1 cellular context compared by ENCODE assay signal in genomic region chr16:19094542-19095365, GRCh38.
TF ChIP-seq lines count a peak whose summit lies in the region.

No MANE protein-coding gene starts in this region.

TF ChIP-seq in HepG2, 621 proteins besides CTCF, POLR2A, EP300 and RAD21 (continued from another document and continues in another):
- TF ChIP-seq, protein P1, sequence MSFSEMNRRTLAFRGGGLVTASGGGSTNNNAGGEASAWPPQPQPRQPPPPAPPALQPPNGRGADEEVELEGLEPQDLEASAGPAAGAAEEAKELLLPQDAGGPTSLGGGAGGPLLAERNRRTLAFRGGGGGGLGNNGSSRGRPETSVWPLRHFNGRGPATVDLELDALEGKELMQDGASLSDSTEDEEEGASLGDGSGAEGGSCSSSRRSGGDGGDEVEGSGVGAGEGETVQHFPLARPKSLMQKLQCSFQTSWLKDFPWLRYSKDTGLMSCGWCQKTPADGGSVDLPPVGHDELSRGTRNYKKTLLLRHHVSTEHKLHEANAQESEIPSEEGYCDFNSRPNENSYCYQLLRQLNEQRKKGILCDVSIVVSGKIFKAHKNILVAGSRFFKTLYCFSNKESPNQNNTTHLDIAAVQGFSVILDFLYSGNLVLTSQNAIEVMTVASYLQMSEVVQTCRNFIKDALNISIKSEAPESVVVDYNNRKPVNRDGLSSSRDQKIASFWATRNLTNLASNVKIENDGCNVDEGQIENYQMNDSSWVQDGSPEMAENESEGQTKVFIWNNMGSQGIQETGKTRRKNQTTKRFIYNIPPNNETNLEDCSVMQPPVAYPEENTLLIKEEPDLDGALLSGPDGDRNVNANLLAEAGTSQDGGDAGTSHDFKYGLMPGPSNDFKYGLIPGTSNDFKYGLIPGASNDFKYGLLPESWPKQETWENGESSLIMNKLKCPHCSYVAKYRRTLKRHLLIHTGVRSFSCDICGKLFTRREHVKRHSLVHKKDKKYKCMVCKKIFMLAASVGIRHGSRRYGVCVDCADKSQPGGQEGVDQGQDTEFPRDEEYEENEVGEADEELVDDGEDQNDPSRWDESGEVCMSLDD (CRISPR knock-in tag; IDR thresholded peaks at IDR 0.05; ENCODE audit: borderline replicate concordance), result no peak
- TF ChIP-seq ZNF329 (CRISPR knock-in tag; IDR thresholded peaks at IDR 0.05; ENCODE audit: low read depth) (no peak), ZMYM2 (CRISPR knock-in tag; IDR thresholded peaks at IDR 0.05) (no peak), PATZ1 (CRISPR knock-in tag; IDR thresholded peaks at IDR 0.05) (no peak), ZNF552 (CRISPR knock-in tag; IDR thresholded peaks at IDR 0.05; ENCODE audit: borderline replicate concordance) (no peak), HES4 (CRISPR knock-in tag; IDR thresholded peaks at IDR 0.05; ENCODE audit: borderline replicate concordance) (no peak), SP140L (CRISPR knock-in tag; IDR thresholded peaks at IDR 0.05; ENCODE audit: borderline replicate concordance) (no peak), ZNF333 (CRISPR knock-in tag; IDR thresholded peaks at IDR 0.05; ENCODE audit: borderline replicate concordance) (no peak), ZNF547 (CRISPR knock-in tag; IDR thresholded peaks at IDR 0.05) (no peak), ZNF816 (CRISPR knock-in tag; IDR thresholded peaks at IDR 0.05; ENCODE audit: borderline replicate concordance) (no peak), SNRNP70 (IDR thresholded peaks at IDR 0.05; ENCODE audit: low read depth, low read length) (no peak), ARNTL (CRISPR knock-in tag; IDR thresholded peaks at IDR 0.05) (0 out of 2 replicates have a peak, but pooled peaks have one; percentile 38), ZNF101 (CRISPR knock-in tag; IDR thresholded peaks at IDR 0.05; ENCODE audit: borderline replicate concordance, low read depth) (no peak), HMGA1 (CRISPR knock-in tag; conservative IDR thresholded peaks at IDR 0.05) (no peak), AHR (CRISPR knock-in tag; IDR thresholded peaks at IDR 0.05) (no peak), NR1H2 (CRISPR knock-in tag; IDR thresholded peaks at IDR 0.05; ENCODE audit: borderline replicate concordance, low read depth) (no peak), CENPX (CRISPR knock-in tag; IDR thresholded peaks at IDR 0.05) (no peak), HNRNPH1 (optimal IDR thresholded peaks at IDR 0.05; ENCODE audit: low read depth, low read length) (no peak), ELF3 (CRISPR knock-in tag; IDR thresholded peaks at IDR 0.05) (peak; percentile 31), MYNN (CRISPR knock-in tag; IDR thresholded peaks at IDR 0.05; ENCODE audit: low read depth) (no peak), DDIT3 (CRISPR knock-in tag; IDR thresholded peaks at IDR 0.05) (no peak), ZNF501 (CRISPR knock-in tag; IDR thresholded peaks at IDR 0.05) (no peak), SYNCRIP (IDR thresholded peaks at IDR 0.05; ENCODE audit: insufficient read depth, low read depth, low read length) (no peak), ZNF446 (CRISPR knock-in tag; IDR thresholded peaks at IDR 0.05) (no peak), NKX3-1 (CRISPR knock-in tag; IDR thresholded peaks at IDR 0.05) (no peak), RARA (CRISPR knock-in tag; IDR thresholded peaks at IDR 0.05) (no peak), ZNF337 (CRISPR knock-in tag; IDR thresholded peaks at IDR 0.05; ENCODE audit: borderline replicate concordance, low read depth) (0 out of 2 replicates have a peak, but pooled peaks have one; percentile 44), ZNF44 (CRISPR knock-in tag; IDR thresholded peaks at IDR 0.05) (no peak), AKNA (CRISPR knock-in tag; IDR thresholded peaks at IDR 0.05; ENCODE audit: borderline replicate concordance) (no peak), ZNF432 (CRISPR knock-in tag; IDR thresholded peaks at IDR 0.05; ENCODE audit: borderline replicate concordance) (no peak), KLF9 (CRISPR knock-in tag; IDR thresholded peaks at IDR 0.05; ENCODE audit: low read depth) (no peak), RCOR2 (CRISPR knock-in tag; IDR thresholded peaks at IDR 0.05) (no peak), ZNF777 (CRISPR knock-in tag; IDR thresholded peaks at IDR 0.05) (no peak), SIX4 (CRISPR knock-in tag; IDR thresholded peaks at IDR 0.05) (no peak), ZFAT (CRISPR knock-in tag; conservative IDR thresholded peaks at IDR 0.05) (no peak), POLR2G (IDR thresholded peaks at IDR 0.05; ENCODE audit: low read depth, low read length) (peak; percentile 61), ZBTB7B (CRISPR knock-in tag; IDR thresholded peaks at IDR 0.05) (no peak), SNAI1 (CRISPR knock-in tag; IDR thresholded peaks at IDR 0.05; ENCODE audit: borderline replicate concordance) (no peak), ZNF383 (CRISPR knock-in tag; IDR thresholded peaks at IDR 0.05; ENCODE audit: borderline replicate concordance) (no peak), ZFYVE20 (CRISPR knock-in tag; IDR thresholded peaks at IDR 0.05; ENCODE audit: borderline replicate concordance, low read depth) (no peak), POLR2AphosphoS2 (IDR thresholded peaks at IDR 0.05; ENCODE audit: low read depth, low read length) (no peak), ZNF350 (CRISPR knock-in tag; IDR thresholded peaks at IDR 0.05; ENCODE audit: borderline replicate concordance, low read depth) (no peak), GABPA (IDR thresholded peaks at IDR 0.05; ENCODE audit: low read depth, low read length) (no peak), GABPA (CRISPR knock-in tag; IDR thresholded peaks at IDR 0.05; ENCODE audit: low read depth) (peak; percentile 89), CHD4 (IDR thresholded peaks at IDR 0.05; ENCODE audit: borderline replicate concordance, low read length) (peak; percentile 79; the same call in 1 of the 2 replicates), ZNF367 (CRISPR knock-in tag; IDR thresholded peaks at IDR 0.05; ENCODE audit: borderline replicate concordance) (no peak), SIX1 (CRISPR knock-in tag; IDR thresholded peaks at IDR 0.05; ENCODE audit: borderline replicate concordance) (no peak)
- TF ChIP-seq, protein P2, sequence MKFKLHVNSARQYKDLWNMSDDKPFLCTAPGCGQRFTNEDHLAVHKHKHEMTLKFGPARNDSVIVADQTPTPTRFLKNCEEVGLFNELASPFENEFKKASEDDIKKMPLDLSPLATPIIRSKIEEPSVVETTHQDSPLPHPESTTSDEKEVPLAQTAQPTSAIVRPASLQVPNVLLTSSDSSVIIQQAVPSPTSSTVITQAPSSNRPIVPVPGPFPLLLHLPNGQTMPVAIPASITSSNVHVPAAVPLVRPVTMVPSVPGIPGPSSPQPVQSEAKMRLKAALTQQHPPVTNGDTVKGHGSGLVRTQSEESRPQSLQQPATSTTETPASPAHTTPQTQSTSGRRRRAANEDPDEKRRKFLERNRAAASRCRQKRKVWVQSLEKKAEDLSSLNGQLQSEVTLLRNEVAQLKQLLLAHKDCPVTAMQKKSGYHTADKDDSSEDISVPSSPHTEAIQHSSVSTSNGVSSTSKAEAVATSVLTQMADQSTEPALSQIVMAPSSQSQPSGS (CRISPR knock-in tag; IDR thresholded peaks at IDR 0.05), result peak; percentile 54; the same call in 1 of the 2 replicates
- TF ChIP-seq, protein P3, sequence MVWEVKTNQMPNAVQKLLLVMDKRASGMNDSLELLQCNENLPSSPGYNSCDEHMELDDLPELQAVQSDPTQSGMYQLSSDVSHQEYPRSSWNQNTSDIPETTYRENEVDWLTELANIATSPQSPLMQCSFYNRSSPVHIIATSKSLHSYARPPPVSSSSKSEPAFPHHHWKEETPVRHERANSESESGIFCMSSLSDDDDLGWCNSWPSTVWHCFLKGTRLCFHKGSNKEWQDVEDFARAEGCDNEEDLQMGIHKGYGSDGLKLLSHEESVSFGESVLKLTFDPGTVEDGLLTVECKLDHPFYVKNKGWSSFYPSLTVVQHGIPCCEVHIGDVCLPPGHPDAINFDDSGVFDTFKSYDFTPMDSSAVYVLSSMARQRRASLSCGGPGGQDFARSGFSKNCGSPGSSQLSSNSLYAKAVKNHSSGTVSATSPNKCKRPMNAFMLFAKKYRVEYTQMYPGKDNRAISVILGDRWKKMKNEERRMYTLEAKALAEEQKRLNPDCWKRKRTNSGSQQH (CRISPR knock-in tag; IDR thresholded peaks at IDR 0.05; ENCODE audit: low read depth), result 0 out of 2 replicates have a peak, but pooled peaks have one; percentile 60
- TF ChIP-seq, protein P4, sequence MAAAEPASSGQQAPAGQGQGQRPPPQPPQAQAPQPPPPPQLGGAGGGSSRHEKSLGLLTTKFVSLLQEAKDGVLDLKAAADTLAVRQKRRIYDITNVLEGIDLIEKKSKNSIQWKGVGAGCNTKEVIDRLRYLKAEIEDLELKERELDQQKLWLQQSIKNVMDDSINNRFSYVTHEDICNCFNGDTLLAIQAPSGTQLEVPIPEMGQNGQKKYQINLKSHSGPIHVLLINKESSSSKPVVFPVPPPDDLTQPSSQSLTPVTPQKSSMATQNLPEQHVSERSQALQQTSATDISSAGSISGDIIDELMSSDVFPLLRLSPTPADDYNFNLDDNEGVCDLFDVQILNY (CRISPR knock-in tag; conservative IDR thresholded peaks at IDR 0.05), result no peak
- TF ChIP-seq, protein P5, sequence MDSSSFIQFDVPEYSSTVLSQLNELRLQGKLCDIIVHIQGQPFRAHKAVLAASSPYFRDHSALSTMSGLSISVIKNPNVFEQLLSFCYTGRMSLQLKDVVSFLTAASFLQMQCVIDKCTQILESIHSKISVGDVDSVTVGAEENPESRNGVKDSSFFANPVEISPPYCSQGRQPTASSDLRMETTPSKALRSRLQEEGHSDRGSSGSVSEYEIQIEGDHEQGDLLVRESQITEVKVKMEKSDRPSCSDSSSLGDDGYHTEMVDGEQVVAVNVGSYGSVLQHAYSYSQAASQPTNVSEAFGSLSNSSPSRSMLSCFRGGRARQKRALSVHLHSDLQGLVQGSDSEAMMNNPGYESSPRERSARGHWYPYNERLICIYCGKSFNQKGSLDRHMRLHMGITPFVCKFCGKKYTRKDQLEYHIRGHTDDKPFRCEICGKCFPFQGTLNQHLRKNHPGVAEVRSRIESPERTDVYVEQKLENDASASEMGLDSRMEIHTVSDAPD (CRISPR knock-in tag; IDR thresholded peaks at IDR 0.05), result no peak
- TF ChIP-seq, protein P6, sequence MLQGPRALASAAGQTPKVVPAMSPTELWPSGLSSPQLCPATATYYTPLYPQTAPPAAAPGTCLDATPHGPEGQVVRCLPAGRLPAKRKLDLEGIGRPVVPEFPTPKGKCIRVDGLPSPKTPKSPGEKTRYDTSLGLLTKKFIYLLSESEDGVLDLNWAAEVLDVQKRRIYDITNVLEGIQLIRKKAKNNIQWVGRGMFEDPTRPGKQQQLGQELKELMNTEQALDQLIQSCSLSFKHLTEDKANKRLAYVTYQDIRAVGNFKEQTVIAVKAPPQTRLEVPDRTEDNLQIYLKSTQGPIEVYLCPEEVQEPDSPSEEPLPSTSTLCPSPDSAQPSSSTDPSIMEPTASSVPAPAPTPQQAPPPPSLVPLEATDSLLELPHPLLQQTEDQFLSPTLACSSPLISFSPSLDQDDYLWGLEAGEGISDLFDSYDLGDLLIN (CRISPR knock-in tag; IDR thresholded peaks at IDR 0.05; ENCODE audit: borderline replicate concordance), result no peak
